ENCODE assay signal across 2 cellular contexts in genomic region chr22:47835726-47836125, GRCh38.
TF ChIP-seq lines count a peak whose summit lies in the region.

No MANE protein-coding gene starts in this region.

TF ChIP-seq in HepG2, 621 proteins besides CTCF, POLR2A, EP300 and RAD21 (continued from another document):
- TF ChIP-seq PRDM4 (CRISPR knock-in tag; IDR thresholded peaks at IDR 0.05; ENCODE audit: borderline replicate concordance) (no peak), ZNF749 (CRISPR knock-in tag; IDR thresholded peaks at IDR 0.05; ENCODE audit: borderline replicate concordance) (no peak), ZSCAN5A (CRISPR knock-in tag; IDR thresholded peaks at IDR 0.05; ENCODE audit: borderline replicate concordance) (no peak), DDIT3 (CRISPR knock-in tag; IDR thresholded peaks at IDR 0.05) (no peak)

TF ChIP-seq in SK-N-SH, 30 proteins besides CTCF, POLR2A, EP300 and RAD21 (continued from another document):
- no peak for TF ChIP-seq MAX (IDR thresholded peaks at IDR 0.05; ENCODE audit: low read depth)
- no peak for TF ChIP-seq REST (IDR thresholded peaks at IDR 0.05; ENCODE audit: low read depth, low read length)
- TF ChIP-seq FOXM1 (IDR thresholded peaks at IDR 0.05; ENCODE audit: low read depth), result no peak
- peak; percentile 18; the same call in 1 of the 2 replicates for TF ChIP-seq NFIC (IDR thresholded peaks at IDR 0.05; ENCODE audit: borderline replicate concordance)
- TF ChIP-seq USF2 (IDR thresholded peaks at IDR 0.05; ENCODE audit: borderline replicate concordance, low read depth, low read length), result no peak
- TF ChIP-seq TEAD4 (IDR thresholded peaks at IDR 0.05; ENCODE audit: borderline replicate concordance, insufficient read depth), result no peak
- no peak for TF ChIP-seq IRF3 (IDR thresholded peaks at IDR 0.05; ENCODE audit: low read depth, low read length)
- TF ChIP-seq JUND (IDR thresholded peaks at IDR 0.05), result no peak; the same call in 1 of the 2 replicates
- no peak for TF ChIP-seq YY1 (IDR thresholded peaks at IDR 0.05; ENCODE audit: low read depth)
- no peak for TF ChIP-seq POLR2AphosphoS5 (IDR thresholded peaks at IDR 0.05; ENCODE audit: low read depth, low read length)
- peak; percentile 60; the same call in 1 of the 2 replicates for TF ChIP-seq USF1 (IDR thresholded peaks at IDR 0.05; ENCODE audit: borderline replicate concordance, low read depth)
- no peak for TF ChIP-seq ELF1 (IDR thresholded peaks at IDR 0.05)
- TF ChIP-seq PBX3 (IDR thresholded peaks at IDR 0.05), result no peak
